In the genomic region with DNA sequence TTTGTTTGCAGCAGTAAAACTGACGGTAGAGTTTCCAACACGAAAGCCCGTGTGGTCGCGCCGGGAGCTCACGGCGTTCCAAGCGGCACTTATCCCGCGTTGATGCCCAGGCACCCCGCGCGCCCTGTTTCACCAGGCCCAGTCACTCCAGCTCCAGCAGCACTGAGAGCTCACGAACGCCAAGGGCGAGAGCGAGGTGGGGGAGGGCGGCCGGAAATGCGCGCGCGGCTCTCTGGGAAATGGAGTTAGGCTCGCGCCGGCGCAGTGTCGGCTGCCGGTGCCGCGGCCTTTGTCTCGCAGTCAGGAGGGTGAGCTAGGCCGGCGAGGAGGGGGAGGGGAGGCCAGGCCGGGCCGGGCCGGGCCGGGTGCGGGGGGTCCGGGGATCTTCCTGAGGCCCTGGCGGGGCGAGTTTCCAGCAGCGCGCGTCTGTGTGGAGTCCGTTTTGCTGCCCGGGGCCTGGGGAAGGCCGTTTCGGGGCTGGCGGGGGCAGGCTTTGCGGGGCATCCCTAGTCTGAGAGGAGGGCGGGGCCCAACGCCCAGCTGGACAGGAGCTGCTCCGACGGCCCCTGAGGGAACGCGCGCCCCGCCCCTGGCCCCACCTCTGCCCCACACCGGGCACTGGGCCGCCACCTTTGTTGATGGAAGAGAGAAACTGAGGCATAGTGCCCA, we compare ENCODE assay signal across 9 cellular contexts. TPM values are rescaled to one million over a fixed set of nuclear protein-coding genes. Genes with fewer than 3 reads are reported as not detected.
DNase-seq lines count a peak whose midpoint lies in the region; ATAC-seq and TF ChIP-seq lines count a peak whose summit lies in the region.
"Had no signal": no experiment of that assay in that cellular context is flagged by ENCODE, and none has a peak within 500 bp of the region (broad histone marks: within the 10 kb centered on the region; RNA-seq: fewer than 3 reads in every experiment).

A gene (plus strand): TSS at position 280 of the 669 bp plus-strand sequence. CDS start 721 bp downstream, outside the sequence.

- H3K27ac ChIP-seq in psoas muscle (peak within 1 kb of the TSS; percentile 91), tibial artery (peak within 1 kb of the TSS; percentile 85 to 92)
- H3K27ac ChIP-seq: KMS-11 had no signal

- no peak for TF ChIP-seq CTCF in psoas muscle (IDR thresholded peaks at IDR 0.05)
- TF ChIP-seq CTCF in tibial artery (IDR thresholded peaks at IDR 0.05): no peak

- H3K4me1 ChIP-seq in psoas muscle (no peaks in the 10 kb centered on the region), tibial artery (peaks cover 0 to 12% (median 11%) of the 10 kb centered on the region in 4 donors)

- H3K27me3 ChIP-seq in psoas muscle (ENCODE audit: insufficient read depth in 3 of 3, low read length in 2 of 3) (peaks cover 0 to 11% (median 0%) of the 10 kb centered on the region in 3 donors), tibial artery (no peaks in the 10 kb centered on the region)

- DNase-seq in ELF-1 (ENCODE audit: low read depth, low spot score): peak; percentile 91
- peak; percentile 24 for DNase-seq in T follicular helper cell (ENCODE audit: low read depth)
- peak; percentile 95 for DNase-seq in astrocyte of the hippocampus (ENCODE audit: low read depth, low spot score)
- peak; percentile 82 to 85 for DNase-seq in hippocampal formation (lab: John Stamatoyannopoulos, UW)
- DNase-seq in psoas muscle: peak; percentile 88 to 92
- peak; percentile 74 to 94 for DNase-seq in tibial artery

- ATAC-seq in psoas muscle (peak; percentile 97 to 100 (median 99)), GM18517 (IDR thresholded peaks at IDR 0.05; ENCODE audit: unreplicated experiment) (no peak), GM21717 (IDR thresholded peaks at IDR 0.05; ENCODE audit: unreplicated experiment) (no peak)

- intact Hi-C loops in psoas muscle (cut with DNase I): no loop called here
- intact Hi-C loops in tibial artery (cut with DNase I; ENCODE audit: low total_unique reads): no loop called here

- H3K4me3 ChIP-seq in psoas muscle (peak within 1 kb of the TSS; percentile 82), tibial artery (peak within 1 kb of the TSS; percentile 66 to 67)

- 0 to 1% (median 0%) methylated on average over 51 to 62 of the region's 62 CpGs for WGBS in psoas muscle, 3 donors

- H3K9me3 ChIP-seq in psoas muscle (peaks cover 32% of the 10 kb centered on the region), tibial artery (peaks cover 0 to 21% (median 16%) of the 10 kb centered on the region in 3 donors)

- peaks cover 0 to 13% of the 10 kb centered on the region in 2 donors for H3K36me3 ChIP-seq in psoas muscle (ENCODE audit: insufficient read depth in 1 of 2, low read depth in 1 of 2)
- H3K36me3 ChIP-seq in tibial artery: peaks cover 9 to 15% (median 14%) of the 10 kb centered on the region in 3 donors

RNA-seq across cellular contexts. Expression of the gene that starts here (rescaled TPM):
- 1 to 10 TPM in 3 of 4 donors, under 1 TPM in 1; 0.87 to 1.7 (median 1.4) TPM for total RNA-seq in psoas muscle
- polyA plus RNA-seq in psoas muscle: 1 to 10 TPM in 1 of 3 donors, under 1 TPM in 2; 0.89 to 1.3 (median 0.90) TPM

Comparison
In these comparisons a context has a peak if more than half of its experiments do, and no peak if none do; other contexts are left out.
1. DNase-seq: peak in every context shown above with its lines; median percentile 95 in astrocyte of the hippocampus; 91 in ELF-1; 90 in psoas muscle; 84 in tibial artery; 84 in hippocampal formation; 24 in T follicular helper cell.
2. ATAC-seq: peak in psoas muscle (4 of 4); none in GM18517 (single experiment) and GM21717 (single experiment).